ENCODE assay signal across 8 cellular contexts in the genomic region with DNA sequence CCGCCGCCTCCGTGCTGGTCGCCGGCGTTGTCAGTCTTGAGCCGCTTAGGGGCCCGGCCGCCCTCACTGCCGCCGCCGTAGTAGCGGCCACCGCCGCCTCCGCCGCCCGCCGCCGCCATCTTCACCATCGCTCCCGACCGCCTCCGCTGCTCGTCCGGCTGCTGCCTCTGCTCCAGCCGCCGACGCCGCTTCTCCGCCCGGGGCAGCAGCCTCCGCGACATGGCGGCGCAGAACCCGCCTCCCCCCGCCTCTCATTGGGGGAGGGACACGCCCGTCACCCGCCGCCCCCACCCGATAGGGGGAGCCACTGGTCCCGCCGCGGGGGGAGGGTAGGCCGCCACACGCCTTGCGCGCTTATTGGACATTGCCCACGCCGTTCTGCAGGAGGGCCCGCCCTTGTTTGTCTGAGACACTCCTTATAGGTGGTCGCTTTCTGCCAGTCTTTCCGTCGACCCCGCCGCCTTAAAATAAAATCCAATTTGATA. TPM values are rescaled to one million over a fixed set of nuclear protein-coding genes. Genes with fewer than 3 reads are reported as not detected.
DNase-seq lines count a peak whose midpoint lies in the region; ATAC-seq and TF ChIP-seq lines count a peak whose summit lies in the region.

A gene (minus strand): TSS at position 241 of the 485 bp plus-strand sequence. CDS start 20 bp downstream, at position 221.

- peak; percentile 61 for ATAC-seq in GM21528 (IDR thresholded peaks at IDR 0.05; ENCODE audit: low FRiP score, unreplicated experiment)
- peak; percentile 70 to 73 for ATAC-seq in activated T-cell treated with anti-CD3 and anti-CD28 coated beads, Interleukin-2, amount 50 U/mL, for 72 hours (replicated peaks in 1 of 2)

- H3K9me3 Mint-ChIP-seq in CD8-positive, alpha-beta memory T cell = no peaks in the 10 kb centered on the region
- no peaks in the 10 kb centered on the region for H3K9me3 Mint-ChIP-seq in activated T-cell treated with anti-CD3 and anti-CD28 coated beads, Interleukin-2, amount 50 U/mL, for 72 hours

- H3K4me3 Mint-ChIP-seq in CD8-positive, alpha-beta memory T cell = peak within 1 kb of the TSS; percentile 60 to 97 (median 94)
- H3K4me3 Mint-ChIP-seq in activated T-cell treated with anti-CD3 and anti-CD28 coated beads, Interleukin-2, amount 50 U/mL, for 72 hours = peak within 1 kb of the TSS; percentile 85 to 97

- H3K36me3 Mint-ChIP-seq in CD8-positive, alpha-beta memory T cell = peaks cover 8 to 56% (median 19%) of the 10 kb centered on the region in 3 donors
- H3K36me3 Mint-ChIP-seq in activated T-cell treated with anti-CD3 and anti-CD28 coated beads, Interleukin-2, amount 50 U/mL, for 72 hours (ENCODE audit: insufficient read depth in 2 of 2) = peaks cover 21 to 41% of the 10 kb centered on the region in 2 donors

- POLR2A ChIA-PET in CD8-positive, alpha-beta memory T cell (lab: Charles Lee) = interaction anchor here (0.6 to 4.8 kb wide), 14 partner anchors 8 to 1751 kb away, joined by 3 to 59 read pairs (median 6); a partner anchor contains a TSS

- H2AFZ ChIP-seq in osteoblast (ENCODE audit: low read length) = peak within 1 kb of the TSS; percentile 67

- CTCF ChIA-PET in CD8-positive, alpha-beta memory T cell (lab: Charles Lee) = interaction anchor here (0.6 to 2.4 kb wide), 10 partner anchors 9 to 101 kb away, joined by 3 to 13 read pairs (median 4); a partner anchor contains a TSS

- H3K9me3 ChIP-seq in CD8-positive, alpha-beta memory T cell (ENCODE audit: low read length) = no peaks in the 10 kb centered on the region
- no peaks in the 10 kb centered on the region for H3K9me3 ChIP-seq in osteoblast (ENCODE audit: low read depth, low read length)

- H3K27ac Mint-ChIP-seq in CD8-positive, alpha-beta memory T cell = peak within 1 kb of the TSS; percentile 78 to 100 (median 98)
- H3K27ac Mint-ChIP-seq in activated T-cell treated with anti-CD3 and anti-CD28 coated beads, Interleukin-2, amount 50 U/mL, for 72 hours = peak within 1 kb of the TSS; percentile 99

- peak within 1 kb of the TSS; percentile 97 for H3K27ac ChIP-seq in CD8-positive, alpha-beta memory T cell (ENCODE audit: low read depth, low read length)
- peak within 1 kb of the TSS; percentile 84 for H3K27ac ChIP-seq in osteoblast (ENCODE audit: low read depth, low read length)

- peak in 4 of 5 donors; percentile 98 to 100 (median 100) for DNase-seq in CD8-positive, alpha-beta memory T cell
- peak; percentile 100 for DNase-seq in KG1 (lab: John Stamatoyannopoulos, UW)
- peak; percentile 99 to 100 for DNase-seq in activated T-cell treated with anti-CD3 and anti-CD28 coated beads, Interleukin-2, amount 50 U/mL, for 72 hours
- no peak for DNase-seq in fibroblast of villous mesenchyme (ENCODE audit: low read depth)
- peak; percentile 100 for DNase-seq in osteoblast (ENCODE audit: insufficient read length, low spot score, missing footprints)
- no peak for DNase-seq in SW 1271 (lab: John Stamatoyannopoulos, UW)
- no peak for DNase-seq in KBM-7

- peak within 1 kb of the TSS; percentile 94 for H3K4me3 ChIP-seq in CD8-positive, alpha-beta memory T cell (ENCODE audit: low read length)
- H3K4me3 ChIP-seq in fibroblast of villous mesenchyme (ENCODE audit: low read depth, low read length) (peak within 1 kb of the TSS; percentile 87), osteoblast (ENCODE audit: insufficient read depth, low read length) (peak within 1 kb of the TSS; percentile 91)

- peaks cover 41% of the 10 kb centered on the region for H4K20me1 ChIP-seq in osteoblast (ENCODE audit: insufficient read depth, low read length)

- H3K36me3 ChIP-seq in CD8-positive, alpha-beta memory T cell (ENCODE audit: insufficient read depth, low read length) = peaks cover 40% of the 10 kb centered on the region
- H3K36me3 ChIP-seq in osteoblast (ENCODE audit: insufficient read depth, low read length) = peaks cover 38% of the 10 kb centered on the region

- TF ChIP-seq CTCF in fibroblast of villous mesenchyme (IDR thresholded peaks at IDR 0.05; ENCODE audit: insufficient read depth, low read depth, low read length) (peak; percentile 24), osteoblast (IDR thresholded peaks at IDR 0.05; ENCODE audit: extremely low read depth, low read depth, low read length) (peak; percentile 33)

- H3K79me2 ChIP-seq in osteoblast (ENCODE audit: insufficient read depth, low read length) = peaks cover 44% of the 10 kb centered on the region

- peaks cover 60% of the 10 kb centered on the region for H3K4me1 ChIP-seq in CD8-positive, alpha-beta memory T cell (ENCODE audit: insufficient read depth, low read length)
- H3K4me1 ChIP-seq in osteoblast (ENCODE audit: insufficient read depth, low read length) = peaks cover 27% of the 10 kb centered on the region

- H3K27me3 ChIP-seq in CD8-positive, alpha-beta memory T cell (ENCODE audit: insufficient read depth, low read length, poor library complexity, severe bottlenecking) = no peaks in the 10 kb centered on the region
- no peaks in the 10 kb centered on the region for H3K27me3 ChIP-seq in osteoblast (ENCODE audit: insufficient read depth, low read length)

- H3K27me3 Mint-ChIP-seq in CD8-positive, alpha-beta memory T cell = peaks cover 0 to 15% of the 10 kb centered on the region in 2 donors
- no peaks in the 10 kb centered on the region for H3K27me3 Mint-ChIP-seq in activated T-cell treated with anti-CD3 and anti-CD28 coated beads, Interleukin-2, amount 50 U/mL, for 72 hours (ENCODE audit: low read depth)

- peak within 1 kb of the TSS; percentile 96 for H3K4me2 ChIP-seq in osteoblast (ENCODE audit: insufficient read depth, low read length)

- in situ Hi-C loops in KBM-7 (cut with MboI; ENCODE audit: low pct_unique_long_range_greater_than_20kb, low sequenced_read_pairs) = no loop called here

- peaks cover 56 to 65% (median 64%) of the 10 kb centered on the region in 3 donors for H3K4me1 Mint-ChIP-seq in CD8-positive, alpha-beta memory T cell
- H3K4me1 Mint-ChIP-seq in activated T-cell treated with anti-CD3 and anti-CD28 coated beads, Interleukin-2, amount 50 U/mL, for 72 hours (ENCODE audit: low read depth) = peaks cover 57% of the 10 kb centered on the region

RNA-seq across cellular contexts. Expression of the gene that starts here (rescaled TPM):
- 100 to 1,000 TPM; 656 to 679 TPM for total RNA-seq in CD8-positive, alpha-beta memory T cell
- 73.4 TPM for polyA plus RNA-seq in CD8-positive, alpha-beta memory T cell
- total RNA-seq in activated T-cell treated with anti-CD3 and anti-CD28 coated beads, Interleukin-2, amount 50 U/mL, for 72 hours = 100 to 1,000 TPM; 427 to 457 TPM
- total RNA-seq in fibroblast of villous mesenchyme = 223 and 268 TPM in 2 replicates
- 188 and 201 TPM in 2 replicates for total RNA-seq in osteoblast

Comparison
In these comparisons a context has a peak if more than half of its experiments do, and no peak if none do; other contexts are left out.
1. DNase-seq: peak in CD8-positive, alpha-beta memory T cell (4 of 5), KG1 (single experiment), activated T-cell treated with anti-CD3 and anti-CD28 coated beads, Interleukin-2, amount 50 U/mL, for 72 hours (2 of 2) and osteoblast (single experiment); none in fibroblast of villous mesenchyme (single experiment), SW 1271 (0 of 2) and KBM-7 (single experiment).
2. Peak in every context shown above with its lines, with median percentiles within 50 percentile points of each other: H3K4me3 ChIP-seq.